Comparison of ENCODE assay signal across 12 cellular contexts in the genomic region with DNA sequence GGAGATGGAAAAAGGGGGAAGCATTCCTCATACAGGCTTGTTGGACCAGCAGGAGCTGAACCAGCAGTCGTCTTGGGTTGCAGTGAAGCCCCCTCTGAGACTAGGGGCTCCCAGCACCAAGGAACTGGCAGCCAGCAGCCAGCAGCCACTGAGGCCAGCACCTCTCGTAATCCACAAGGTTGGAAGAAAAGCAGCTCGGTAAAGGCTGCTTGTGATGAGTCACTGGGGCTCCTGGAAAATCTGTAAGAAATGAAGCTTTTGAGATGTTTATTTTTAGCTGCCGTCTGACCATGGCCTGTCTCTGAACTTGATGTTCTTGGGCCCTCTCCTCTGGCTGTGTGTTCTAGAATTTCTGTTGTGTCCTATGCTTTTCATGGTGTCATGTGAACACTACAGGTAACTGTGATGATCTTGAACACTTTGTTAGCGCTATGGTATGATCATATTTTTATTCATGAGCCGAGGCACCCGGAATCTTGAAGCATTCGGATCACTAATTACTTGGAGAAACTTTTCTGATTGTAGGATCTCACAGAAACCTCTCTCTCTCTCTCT. TPM values are rescaled to one million over a fixed set of nuclear protein-coding genes. Genes with fewer than 3 reads are reported as not detected.
DNase-seq lines count a peak whose midpoint lies in the region; ATAC-seq, FAIRE-seq and TF ChIP-seq lines count a peak whose summit lies in the region.
"Had no signal": no experiment of that assay in that cellular context is flagged by ENCODE, and none has a peak within 500 bp of the region (broad histone marks: within the 10 kb centered on the region; RNA-seq: fewer than 3 reads in every experiment).

No MANE protein-coding gene starts in this region.

- H3K27me3 ChIP-seq in endothelial cell of umbilical vein (ENCODE audit: control insufficient read depth in 2 of 2, insufficient read depth in 2 of 2, low read length in 2 of 2) (no peaks in the 10 kb centered on the region), prostate gland (replicated peaks; ENCODE audit: insufficient read depth) (no peaks in the 10 kb centered on the region), SJCRH30 (no peaks in the 10 kb centered on the region)

- intact Hi-C loops in endothelial cell of umbilical vein (cut with micrococcal nuclease) (no loop called here), prostate gland (cut with DNase I) (no loop called here)

- no peak overlapping the region for H3K9ac ChIP-seq in endothelial cell of umbilical vein (replicated peaks; ENCODE audit: extremely low read depth, insufficient read depth, low read length)

- no peak overlapping the region for H3K4me2 ChIP-seq in endothelial cell of umbilical vein (ENCODE audit: insufficient read depth, low read length)

- ATAC-seq in HG03469 (IDR thresholded peaks at IDR 0.05; ENCODE audit: unreplicated experiment): no peak

- TF ChIP-seq POLR2A in endothelial cell of umbilical vein (IDR thresholded peaks at IDR 0.05; ENCODE audit: low read depth, low read length): no peak
- no peak for TF ChIP-seq POLR2A in prostate gland (IDR thresholded peaks at IDR 0.05)

- WGBS in prostate gland: 48% methylated on average over 8 of the region's 8 CpGs

- H3K4me3 ChIP-seq in AG10803 (ENCODE audit: low read length): no peak overlapping the region
- H3K4me3 ChIP-seq in endothelial cell of umbilical vein (replicated peaks in 1 of 3; ENCODE audit: insufficient read depth in 1 of 3, low read depth in 1 of 3, low read length in 3 of 3): no peak overlapping the region
- H3K4me3 ChIP-seq in prostate gland: no peak overlapping the region
- no peak overlapping the region for H3K4me3 ChIP-seq in SJCRH30

- peak; percentile 62 for DNase-seq in AG10803 (ENCODE audit: low read depth)
- peak; percentile 69 for DNase-seq in RPMI7951 (ENCODE audit: low read depth)
- peak; percentile 23 for DNase-seq in endothelial cell of umbilical vein (ENCODE audit: low read depth, low spot score)
- DNase-seq in prostate gland (ENCODE audit: low spot score): no peak
- DNase-seq in G401 (ENCODE audit: low spot score): no peak
- no peak for DNase-seq in SJCRH30
- DNase-seq in ureter (ENCODE audit: low spot score): no peak
- DNase-seq: activated CD8-positive, alpha-beta memory T cell treated with anti-CD3 and anti-CD28 coated beads for 24 hours; activated naive CD8-positive, alpha-beta T cell treated with anti-CD3 and anti-CD28 coated beads, Interleukin-2, amount 10 ng/mL, durations not matched to agents 7 days and 5 days; kidney glomerular epithelial cell; NCI-H1105 treated with DMSO at 0.1 percent for 48 hours had no signal

- no peaks in the 10 kb centered on the region for H3K36me3 ChIP-seq in endothelial cell of umbilical vein (ENCODE audit: control insufficient read depth in 2 of 2, extremely low read depth in 1 of 2, insufficient read depth in 2 of 2, low read length in 2 of 2)
- no peaks in the 10 kb centered on the region for H3K36me3 ChIP-seq in prostate gland
- peaks cover 2% of the 10 kb centered on the region; the same call in 1 of the 2 replicates for H3K36me3 ChIP-seq in SJCRH30

- CTCF ChIA-PET in endothelial cell of umbilical vein (lab: Charles Lee): interaction anchor here (1.3 to 6.0 kb wide), 2 partner anchors 13 to 423 kb away, joined by 5 to 29 read pairs; no protein-coding TSS in a partner anchor

- no peaks in the 10 kb centered on the region for H3K9me3 ChIP-seq in endothelial cell of umbilical vein (replicated peaks; ENCODE audit: control insufficient read depth, insufficient read depth, low read length)
- no peaks in the 10 kb centered on the region for H3K9me3 ChIP-seq in prostate gland
- H3K9me3 ChIP-seq in SJCRH30 (replicated peaks): no peaks in the 10 kb centered on the region

- dilution Hi-C loops in endothelial cell of umbilical vein (cut with MboI; ENCODE audit: extremely low pct_ligation_motif_present, low sequenced_read_pairs): no loop called here

- peak overlapping the region; percentile 31 for H3K27ac ChIP-seq in endothelial cell of umbilical vein (ENCODE audit: insufficient read depth, low read depth, low read length)
- peak overlapping the region; percentile 14 to 55 for H3K27ac ChIP-seq in prostate gland
- no peak overlapping the region for H3K27ac ChIP-seq in SJCRH30

- TF ChIP-seq CTCF in AG10803 (conservative IDR thresholded peaks at IDR 0.05; ENCODE audit: low read length): no peak
- no peak for TF ChIP-seq CTCF in endothelial cell of umbilical vein (IDR thresholded peaks at IDR 0.05; ENCODE audit: extremely low read depth in 1 of 2, insufficient read depth in 1 of 2, low read depth in 1 of 2, low read length in 2 of 2)
- TF ChIP-seq CTCF in prostate gland (IDR thresholded peaks at IDR 0.05): no peak

- POLR2A ChIA-PET in endothelial cell of umbilical vein (lab: Charles Lee): no interaction called here

- in situ Hi-C loops in G401 (cut with HindIII; ENCODE audit: low sequenced_read_pairs): no loop called here

- H3K9me1 ChIP-seq in endothelial cell of umbilical vein (replicated peaks; ENCODE audit: control insufficient read depth, extremely low read depth, insufficient read depth, low read length): no peaks in the 10 kb centered on the region

- H4K20me1 ChIP-seq in endothelial cell of umbilical vein (replicated peaks; ENCODE audit: control insufficient read depth, extremely low read depth, insufficient read depth, low read length): no peaks in the 10 kb centered on the region

- H3K79me2 ChIP-seq in endothelial cell of umbilical vein (ENCODE audit: control insufficient read depth, insufficient read depth, low read length): peaks cover 2% of the 10 kb centered on the region

- H3K4me1 ChIP-seq in endothelial cell of umbilical vein (ENCODE audit: control insufficient read depth, extremely low read depth, insufficient read depth, low read length) (peaks cover 29% of the 10 kb centered on the region), prostate gland (replicated peaks) (no peaks in the 10 kb centered on the region), SJCRH30 (peaks cover 5% of the 10 kb centered on the region; the same call in 1 of the 2 replicates)

- H2AFZ ChIP-seq in endothelial cell of umbilical vein (ENCODE audit: low read depth, low read length): no peak overlapping the region

- BruUV-seq in endothelial cell of umbilical vein (replicated peaks; lab: Mats Ljungman, UMichigan): no TSS peak

- peak; percentile 91 for FAIRE-seq in endothelial cell of umbilical vein (lab: Jason Lieb, UNC)

TF ChIP-seq in endothelial cell of umbilical vein, 7 proteins besides CTCF, POLR2A, EP300 and RAD21:
- TF ChIP-seq, protein P1, sequence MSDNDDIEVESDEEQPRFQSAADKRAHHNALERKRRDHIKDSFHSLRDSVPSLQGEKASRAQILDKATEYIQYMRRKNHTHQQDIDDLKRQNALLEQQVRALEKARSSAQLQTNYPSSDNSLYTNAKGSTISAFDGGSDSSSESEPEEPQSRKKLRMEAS (IDR thresholded peaks at IDR 0.05; ENCODE audit: insufficient read depth, insufficient read length): no peak
- TF ChIP-seq POLR2AphosphoS5 (IDR thresholded peaks at IDR 0.05; ENCODE audit: insufficient read depth, low read depth, low read length) (no peak), FOS (IDR thresholded peaks at IDR 0.05; ENCODE audit: borderline replicate concordance, insufficient read depth, low read length) (no peak), MYC (IDR thresholded peaks at IDR 0.05; ENCODE audit: low read depth, low read length) (no peak), EZH2 (IDR thresholded peaks at IDR 0.05; ENCODE audit: borderline replicate concordance, low read depth, low read length, severe bottlenecking) (no peak)

RNA-seq across cellular contexts. Expression of a gene that starts 18.6 kb away (rescaled TPM):
- total RNA-seq in RPMI7951 (2014; rRNA removed; shearing (Covaris generic)): 0.78 and 1.2 TPM in 2 replicates
- total RNA-seq in endothelial cell of umbilical vein (17.0 and 19.8 TPM in 2 replicates), prostate gland (10 to 100 TPM in 1 of 2 donors, under 1 TPM in 1; 0.50 to 15.3 TPM), ureter (2.2 TPM)
- 7.2 and 7.6 TPM in 2 replicates for polyA plus RNA-seq in endothelial cell of umbilical vein
- polyA plus RNA-seq in endothelial cell of umbilical vein (2011; cell fraction: cytosol; rRNA removed): 8.2 and 10.7 TPM in 2 replicates
- polyA plus RNA-seq in endothelial cell of umbilical vein (2011; cell fraction: nucleus; rRNA removed): 9.7 and 13.5 TPM in 2 replicates
- 9.4 and 10.3 TPM in 2 replicates for polyA plus RNA-seq in endothelial cell of umbilical vein (2012)
- polyA minus RNA-seq in endothelial cell of umbilical vein: 26.1 and 30.0 TPM in 2 replicates
- 0.41 TPM for polyA minus RNA-seq in endothelial cell of umbilical vein (2011; cell fraction: cytosol; rRNA and poly(A)+ RNA removed)
- polyA minus RNA-seq in endothelial cell of umbilical vein (2011; cell fraction: nucleus; rRNA and poly(A)+ RNA removed): 8.1 and 11.1 TPM in 2 replicates
- total RNA-seq in G401 (2014; rRNA removed; shearing (Covaris generic)): 2.6 and 3.6 TPM in 2 replicates
- total RNA-seq in SJCRH30 (2014; rRNA removed; shearing (Covaris generic)): 16.5 and 17.2 TPM in 2 replicates

Comparison
In these comparisons a context has a peak if more than half of its experiments do, and no peak if none do; other contexts are left out.
1. DNase-seq: peak in AG10803 (single experiment), RPMI7951 (single experiment) and endothelial cell of umbilical vein (single experiment); none in prostate gland (single experiment), G401 (single experiment), SJCRH30 (0 of 2) and ureter (single experiment).